Comparison of ENCODE assay signal across 8 cellular contexts in genomic region chr2:84495539-84496146, GRCh38. TPM values are rescaled to one million over a fixed set of nuclear protein-coding genes. Genes with fewer than 3 reads are reported as not detected.
DNase-seq lines count a peak whose midpoint lies in the region; ATAC-seq and TF ChIP-seq lines count a peak whose summit lies in the region.

No MANE protein-coding gene starts in this region.

- no peak overlapping the region for H2AFZ ChIP-seq in neural progenitor cell (replicated peaks)

- peak; percentile 79 for ATAC-seq in GM18519 (IDR thresholded peaks at IDR 0.05; ENCODE audit: low FRiP score, unreplicated experiment)
- peak; percentile 75 for ATAC-seq in HG03060 (IDR thresholded peaks at IDR 0.05; ENCODE audit: low read depth, unreplicated experiment)
- no peak for ATAC-seq in GM19328 (IDR thresholded peaks at IDR 0.05; ENCODE audit: unreplicated experiment)

- peaks cover 8% of the 10 kb centered on the region for H3K4me1 ChIP-seq in CD4-positive, alpha-beta memory T cell (ENCODE audit: insufficient read depth, low read length)
- no peaks in the 10 kb centered on the region for H3K4me1 ChIP-seq in neural progenitor cell

- H3F3A ChIP-seq in neural progenitor cell (ENCODE audit: low read depth), result no peaks in the 10 kb centered on the region

- H3K27ac ChIP-seq in CD4-positive, alpha-beta memory T cell (ENCODE audit: low read depth, low read length), result no peak overlapping the region
- no peak overlapping the region for H3K27ac ChIP-seq in neural progenitor cell

- no peak overlapping the region for H3K9ac ChIP-seq in neural progenitor cell

- no peaks in the 10 kb centered on the region for H3K36me3 Mint-ChIP-seq in CD4-positive, alpha-beta memory T cell
- H3K36me3 Mint-ChIP-seq in neural progenitor cell, result no peaks in the 10 kb centered on the region

- peak overlapping the region in 6 of 7 donors; percentile 39 to 84 (median 60) for H3K27ac Mint-ChIP-seq in CD4-positive, alpha-beta memory T cell
- no peak overlapping the region for H3K27ac Mint-ChIP-seq in neural progenitor cell

- H4K20me1 ChIP-seq in neural progenitor cell (ENCODE audit: low read depth), result no peaks in the 10 kb centered on the region

- H3K27me3 Mint-ChIP-seq in CD4-positive, alpha-beta memory T cell, result no peaks in the 10 kb centered on the region
- no peaks in the 10 kb centered on the region for H3K27me3 Mint-ChIP-seq in neural progenitor cell (ENCODE audit: insufficient read depth, low read depth)

- TF ChIP-seq CTCF in WI38 (IDR thresholded peaks at IDR 0.05; ENCODE audit: low read depth, low read length), result peak; percentile 37; the same call in 1 of the 2 replicates
- TF ChIP-seq CTCF in fibroblast of mammary gland (conservative IDR thresholded peaks at IDR 0.05; ENCODE audit: control insufficient read depth, insufficient read depth, low read depth, low read length), result peak; percentile 67
- TF ChIP-seq CTCF in neural progenitor cell (IDR thresholded peaks at IDR 0.05), result peak; percentile 79

- DNase-seq in CD4-positive, alpha-beta memory T cell, result peak; percentile 63 to 75 (median 71)
- DNase-seq in NCI-H2171 treated with DMSO at 0.1 percent for 48 hours (lab: John Stamatoyannopoulos, UW) (peak; percentile 58), fibroblast of mammary gland (ENCODE audit: low read depth) (peak; percentile 80), neural progenitor cell (ENCODE audit: low spot score) (peak; percentile 72)

- H3K36me3 ChIP-seq in CD4-positive, alpha-beta memory T cell (ENCODE audit: insufficient read depth, low read length), result no peaks in the 10 kb centered on the region
- no peaks in the 10 kb centered on the region for H3K36me3 ChIP-seq in neural progenitor cell

- POLR2A ChIA-PET in CD4-positive, alpha-beta memory T cell (lab: Charles Lee; ENCODE audit: partially characterized antibody), result interaction anchor here (1.1 kb wide), 1 partner anchor 369 kb away, joined by 3 read pairs; no protein-coding TSS in a partner anchor

- H3K4me3 ChIP-seq in CD4-positive, alpha-beta memory T cell (ENCODE audit: low read length in 2 of 2), result no peak overlapping the region
- H3K4me3 ChIP-seq in WI38 (ENCODE audit: low read depth, low read length) (no peak overlapping the region), fibroblast of mammary gland (ENCODE audit: control insufficient read depth, low read depth, low read length) (no peak overlapping the region), neural progenitor cell (no peak overlapping the region)

- H3K9me3 ChIP-seq in CD4-positive, alpha-beta memory T cell (ENCODE audit: control insufficient read depth in 1 of 2, low read length in 2 of 2), result no peaks in the 10 kb centered on the region
- H3K9me3 ChIP-seq in neural progenitor cell (ENCODE audit: low read depth), result no peaks in the 10 kb centered on the region

- no peaks in the 10 kb centered on the region for H3K79me2 ChIP-seq in neural progenitor cell (ENCODE audit: low read depth)

- H3K4me3 Mint-ChIP-seq in CD4-positive, alpha-beta memory T cell, result no peak overlapping the region
- H3K4me3 Mint-ChIP-seq in neural progenitor cell, result no peak overlapping the region

- intact Hi-C loops in CD4-positive, alpha-beta memory T cell (cut with micrococcal nuclease), result loop anchor here (1.0 to 2.0 kb wide), 7 partner anchors 136 to 790 kb away; no protein-coding TSS in a partner anchor

- CTCF ChIA-PET in CD4-positive, alpha-beta memory T cell (lab: Charles Lee; ENCODE audit: partially characterized antibody), result interaction anchor here (0.7 kb wide), 1 partner anchor 245 kb away, joined by 3 read pairs; no protein-coding TSS in a partner anchor

- no peaks in the 10 kb centered on the region for H3K27me3 ChIP-seq in CD4-positive, alpha-beta memory T cell (ENCODE audit: insufficient read depth, low read length)
- H3K27me3 ChIP-seq in neural progenitor cell, result no peaks in the 10 kb centered on the region

- no peak overlapping the region for H3K4me2 ChIP-seq in neural progenitor cell

- H3K4me1 Mint-ChIP-seq in CD4-positive, alpha-beta memory T cell, result peaks cover 6 to 14% (median 7%) of the 10 kb centered on the region in 4 donors
- no peaks in the 10 kb centered on the region for H3K4me1 Mint-ChIP-seq in neural progenitor cell

- H3K9me3 Mint-ChIP-seq in CD4-positive, alpha-beta memory T cell, result no peaks in the 10 kb centered on the region
- H3K9me3 Mint-ChIP-seq in neural progenitor cell, result no peaks in the 10 kb centered on the region

RNA-seq across cellular contexts. Expression of gene DNAH6, which starts 20.7 kb away (rescaled TPM):
- 1 to 10 TPM; 1.9 to 2.9 TPM for total RNA-seq in CD4-positive, alpha-beta memory T cell
- under 1 TPM; 0.22 to 0.53 TPM for polyA plus RNA-seq in CD4-positive, alpha-beta memory T cell
- 1.2 and 2.6 TPM in 2 replicates for total RNA-seq in neural progenitor cell (ENCODE audit: low replicate concordance)

RNA-seq across cellular contexts. Expression of gene SUCLG1, which starts 36.6 kb away (rescaled TPM):
- 10 to 100 TPM; 46.5 to 46.6 TPM for total RNA-seq in CD4-positive, alpha-beta memory T cell
- polyA plus RNA-seq in CD4-positive, alpha-beta memory T cell, result 10 to 100 TPM; 83.8 to 92.9 TPM
- total RNA-seq in neural progenitor cell (ENCODE audit: low replicate concordance), result 29.7 and 40.2 TPM in 2 replicates
